1 cellular context compared by ENCODE assay signal in the genomic region with DNA sequence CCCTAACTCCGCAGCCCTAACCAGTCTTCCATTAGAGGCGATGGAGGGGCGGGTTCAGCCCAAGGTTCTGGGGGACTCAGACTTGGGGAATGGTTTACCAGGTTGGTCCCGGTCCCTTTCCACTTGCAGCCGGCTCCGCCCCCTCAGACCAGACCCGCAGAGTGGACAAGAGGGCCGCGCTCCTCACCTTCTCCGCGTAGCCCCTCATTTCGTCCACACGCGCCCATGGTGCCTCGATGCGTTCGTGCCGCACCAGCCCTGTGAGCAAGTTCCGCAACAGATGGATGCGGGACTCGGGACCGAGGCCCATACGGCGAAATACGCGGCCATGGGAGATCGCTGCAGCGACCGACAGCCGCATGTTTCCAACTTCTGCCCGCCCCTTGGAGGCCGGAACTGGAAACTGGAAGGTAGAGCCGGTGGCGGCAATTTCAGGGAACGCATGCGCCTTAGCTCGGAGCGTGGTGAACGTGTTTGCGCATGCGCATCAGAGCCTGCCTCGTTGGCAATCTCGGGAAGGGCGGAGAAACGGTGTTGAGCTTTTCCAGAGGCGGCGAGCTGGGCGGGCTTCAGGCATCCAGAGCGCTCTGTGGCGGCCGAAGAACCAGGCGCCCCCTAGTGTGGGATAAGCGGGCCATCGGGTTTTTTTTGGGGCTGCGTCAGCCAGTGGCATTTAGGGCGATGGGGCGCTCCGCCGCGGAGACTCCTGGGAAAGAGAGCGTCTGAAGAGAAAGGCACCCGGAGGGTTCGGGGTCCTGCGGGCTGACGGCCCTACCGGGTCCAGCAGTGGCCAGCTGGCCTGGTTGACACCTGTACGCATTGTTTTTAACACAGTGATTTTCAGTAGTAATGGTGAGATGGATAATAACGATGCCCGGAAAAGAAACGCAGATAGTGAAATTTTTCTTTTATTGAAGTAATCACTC.
A peak's percentile ranks its signal among the peaks of the same experiment; 100 is the strongest.
TF ChIP-seq lines count a peak whose summit lies in the region.

A gene (minus strand): TSS at position 405 of the 926 bp plus-strand sequence. CDS start 44 bp downstream, at position 361.

TF ChIP-seq in HepG2, 621 proteins besides CTCF, POLR2A, EP300 and RAD21 (continued from another document and continues in another):
- TF ChIP-seq, protein P1, sequence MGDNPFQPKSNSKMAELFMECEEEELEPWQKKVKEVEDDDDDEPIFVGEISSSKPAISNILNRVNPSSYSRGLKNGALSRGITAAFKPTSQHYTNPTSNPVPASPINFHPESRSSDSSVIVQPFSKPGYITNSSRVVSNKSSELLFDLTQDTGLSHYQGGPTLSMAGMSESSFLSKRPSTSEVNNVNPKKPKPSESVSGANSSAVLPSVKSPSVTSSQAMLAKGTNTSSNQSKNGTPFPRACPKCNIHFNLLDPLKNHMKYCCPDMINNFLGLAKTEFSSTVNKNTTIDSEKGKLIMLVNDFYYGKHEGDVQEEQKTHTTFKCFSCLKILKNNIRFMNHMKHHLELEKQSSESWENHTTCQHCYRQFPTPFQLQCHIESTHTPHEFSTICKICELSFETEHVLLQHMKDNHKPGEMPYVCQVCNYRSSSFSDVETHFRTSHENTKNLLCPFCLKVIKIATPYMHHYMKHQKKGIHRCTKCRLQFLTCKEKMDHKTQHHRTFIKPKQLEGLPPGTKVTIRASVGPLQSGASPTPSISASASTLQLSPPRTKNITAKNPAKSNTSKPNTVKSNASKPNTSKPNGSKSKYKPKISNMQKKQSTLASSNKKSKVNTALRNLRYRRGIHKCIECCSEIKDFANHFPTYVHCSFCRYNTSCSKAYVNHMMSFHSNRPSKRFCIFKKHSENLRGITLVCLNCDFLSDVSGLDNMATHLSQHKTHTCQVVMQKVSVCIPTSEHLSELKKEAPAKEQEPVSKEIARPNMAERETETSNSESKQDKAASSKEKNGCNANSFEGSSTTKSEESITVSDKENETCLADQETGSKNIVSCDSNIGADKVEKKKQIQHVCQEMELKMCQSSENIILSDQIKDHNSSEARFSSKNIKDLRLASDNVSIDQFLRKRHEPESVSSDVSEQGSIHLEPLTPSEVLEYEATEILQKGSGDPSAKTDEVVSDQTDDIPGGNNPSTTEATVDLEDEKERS (CRISPR knock-in tag; IDR thresholded peaks at IDR 0.05), result peak; percentile 93
- TF ChIP-seq POLR2G (IDR thresholded peaks at IDR 0.05; ENCODE audit: low read depth, low read length) (peak; percentile 98), ZNF713 (CRISPR knock-in tag; IDR thresholded peaks at IDR 0.05) (peak; percentile 86; the same call in 1 of the 2 replicates), ISX (CRISPR knock-in tag; conservative IDR thresholded peaks at IDR 0.05) (no peak), SIX1 (CRISPR knock-in tag; IDR thresholded peaks at IDR 0.05; ENCODE audit: borderline replicate concordance) (0 out of 2 replicates have a peak, but pooled peaks have one; percentile 60), ZNF552 (CRISPR knock-in tag; IDR thresholded peaks at IDR 0.05; ENCODE audit: borderline replicate concordance) (peak; percentile 84; the same call in 1 of the 2 replicates), SNAI1 (CRISPR knock-in tag; IDR thresholded peaks at IDR 0.05; ENCODE audit: borderline replicate concordance) (peak; percentile 65), ZNF234 (CRISPR knock-in tag; conservative IDR thresholded peaks at IDR 0.05) (no peak), ZNF30 (CRISPR knock-in tag; IDR thresholded peaks at IDR 0.05) (peak; percentile 88; the same call in 1 of the 2 replicates), ZSCAN31 (CRISPR knock-in tag; IDR thresholded peaks at IDR 0.05; ENCODE audit: low read depth) (peak; percentile 95), ZNF577 (CRISPR knock-in tag; IDR thresholded peaks at IDR 0.05; ENCODE audit: borderline replicate concordance, low read depth) (no peak), RBM39 (IDR thresholded peaks at IDR 0.05; ENCODE audit: low read depth, low read length, poor library complexity, severe bottlenecking) (peak; percentile 87), HMG20B (CRISPR knock-in tag; conservative IDR thresholded peaks at IDR 0.05) (0 out of 2 replicates have a peak, but pooled peaks have one; percentile 37), SRSF1 (optimal IDR thresholded peaks at IDR 0.05; ENCODE audit: low read depth, low read length) (no peak), ZNF501 (CRISPR knock-in tag; IDR thresholded peaks at IDR 0.05) (peak; percentile 95), HCFC1 (IDR thresholded peaks at IDR 0.05; ENCODE audit: low read depth, low read length) (no peak), MEIS1 (CRISPR knock-in tag; IDR thresholded peaks at IDR 0.05; ENCODE audit: borderline replicate concordance) (no peak), SALL2 (CRISPR knock-in tag; IDR thresholded peaks at IDR 0.05) (peak; percentile 74; the same call in 1 of the 2 replicates), ARNTL (CRISPR knock-in tag; IDR thresholded peaks at IDR 0.05) (0 out of 2 replicates have a peak, but pooled peaks have one; percentile 58), HOXA5 (CRISPR knock-in tag; IDR thresholded peaks at IDR 0.05) (peak; percentile 79), ZNF777 (CRISPR knock-in tag; IDR thresholded peaks at IDR 0.05) (peak; percentile 47), ZFX (CRISPR knock-in tag; IDR thresholded peaks at IDR 0.05; ENCODE audit: low read depth) (peak; percentile 100), SIN3B (IDR thresholded peaks at IDR 0.05; ENCODE audit: low read length) (0 out of 2 replicates have a peak, but pooled peaks have one; percentile 35), HMG20A (CRISPR knock-in tag; IDR thresholded peaks at IDR 0.05; ENCODE audit: borderline replicate concordance) (no peak), ZNF550 (CRISPR knock-in tag; IDR thresholded peaks at IDR 0.05; ENCODE audit: borderline replicate concordance) (no peak), SKI (IDR thresholded peaks at IDR 0.05; ENCODE audit: partially characterized antibody) (no peak), LCORL (IDR thresholded peaks at IDR 0.05) (peak; percentile 84), LCORL (CRISPR knock-in tag; IDR thresholded peaks at IDR 0.05) (peak; percentile 98), AGO1 (IDR thresholded peaks at IDR 0.05; ENCODE audit: low read depth, low read length, poor library complexity, severe bottlenecking) (no peak), HES4 (CRISPR knock-in tag; IDR thresholded peaks at IDR 0.05; ENCODE audit: borderline replicate concordance) (peak; percentile 80; the same call in 1 of the 2 replicates), ZFP41 (CRISPR knock-in tag; IDR thresholded peaks at IDR 0.05; ENCODE audit: borderline replicate concordance) (peak; percentile 92; the same call in 1 of the 2 replicates)
- TF ChIP-seq, protein P2, sequence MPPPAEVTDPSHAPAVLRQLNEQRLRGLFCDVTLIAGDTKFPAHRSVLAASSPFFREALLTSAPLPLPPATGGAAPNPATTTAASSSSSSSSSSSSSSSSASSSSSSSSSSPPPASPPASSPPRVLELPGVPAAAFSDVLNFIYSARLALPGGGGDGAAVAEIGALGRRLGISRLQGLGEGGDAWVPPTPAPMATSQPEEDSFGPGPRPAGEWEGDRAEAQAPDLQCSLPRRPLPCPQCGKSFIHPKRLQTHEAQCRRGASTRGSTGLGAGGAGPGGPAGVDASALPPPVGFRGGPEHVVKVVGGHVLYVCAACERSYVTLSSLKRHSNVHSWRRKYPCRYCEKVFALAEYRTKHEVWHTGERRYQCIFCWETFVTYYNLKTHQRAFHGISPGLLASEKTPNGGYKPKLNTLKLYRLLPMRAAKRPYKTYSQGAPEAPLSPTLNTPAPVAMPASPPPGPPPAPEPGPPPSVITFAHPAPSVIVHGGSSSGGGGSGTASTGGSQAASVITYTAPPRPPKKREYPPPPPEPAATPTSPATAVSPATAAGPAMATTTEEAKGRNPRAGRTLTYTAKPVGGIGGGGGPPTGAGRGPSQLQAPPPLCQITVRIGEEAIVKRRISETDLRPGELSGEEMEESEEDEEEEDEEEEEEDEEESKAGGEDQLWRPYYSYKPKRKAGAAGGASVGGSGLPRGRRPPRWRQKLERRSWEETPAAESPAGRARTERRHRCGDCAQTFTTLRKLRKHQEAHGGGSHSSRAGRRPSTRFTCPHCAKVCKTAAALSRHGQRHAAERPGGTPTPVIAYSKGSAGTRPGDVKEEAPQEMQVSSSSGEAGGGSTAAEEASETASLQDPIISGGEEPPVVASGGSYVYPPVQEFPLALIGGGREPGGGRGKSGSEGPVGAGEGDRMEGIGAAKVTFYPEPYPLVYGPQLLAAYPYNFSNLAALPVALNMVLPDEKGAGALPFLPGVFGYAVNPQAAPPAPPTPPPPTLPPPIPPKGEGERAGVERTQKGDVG (CRISPR knock-in tag; IDR thresholded peaks at IDR 0.05; ENCODE audit: borderline replicate concordance), result no peak
- TF ChIP-seq, protein P3, sequence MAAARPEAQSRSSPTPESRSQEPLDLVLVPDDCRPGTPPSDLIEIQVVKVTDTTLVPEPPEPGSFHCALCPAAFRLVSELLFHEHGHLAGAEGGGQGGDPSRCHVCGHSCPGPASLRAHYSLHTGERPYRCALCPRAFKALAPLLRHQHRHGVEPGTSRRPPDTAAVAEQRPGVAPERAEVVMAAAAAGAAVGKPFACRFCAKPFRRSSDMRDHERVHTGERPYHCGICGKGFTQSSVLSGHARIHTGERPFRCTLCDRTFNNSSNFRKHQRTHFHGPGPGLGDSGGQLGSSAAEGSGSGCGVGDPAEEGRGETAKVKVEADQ (CRISPR knock-in tag; IDR thresholded peaks at IDR 0.05; ENCODE audit: borderline replicate concordance), result peak; percentile 94; the same call in 1 of the 2 replicates
- TF ChIP-seq, protein P4, sequence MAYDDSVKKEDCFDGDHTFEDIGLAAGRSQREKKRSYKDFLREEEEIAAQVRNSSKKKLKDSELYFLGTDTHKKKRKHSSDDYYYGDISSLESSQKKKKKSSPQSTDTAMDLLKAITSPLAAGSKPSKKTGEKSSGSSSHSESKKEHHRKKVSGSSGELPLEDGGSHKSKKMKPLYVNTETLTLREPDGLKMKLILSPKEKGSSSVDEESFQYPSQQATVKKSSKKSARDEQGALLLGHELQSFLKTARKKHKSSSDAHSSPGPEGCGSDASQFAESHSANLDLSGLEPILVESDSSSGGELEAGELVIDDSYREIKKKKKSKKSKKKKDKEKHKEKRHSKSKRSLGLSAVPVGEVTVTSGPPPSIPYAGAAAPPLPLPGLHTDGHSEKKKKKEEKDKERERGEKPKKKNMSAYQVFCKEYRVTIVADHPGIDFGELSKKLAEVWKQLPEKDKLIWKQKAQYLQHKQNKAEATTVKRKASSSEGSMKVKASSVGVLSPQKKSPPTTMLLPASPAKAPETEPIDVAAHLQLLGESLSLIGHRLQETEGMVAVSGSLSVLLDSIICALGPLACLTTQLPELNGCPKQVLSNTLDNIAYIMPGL (CRISPR knock-in tag; IDR thresholded peaks at IDR 0.05; ENCODE audit: borderline replicate concordance in 1 of 2, low read depth in 1 of 2), result peak in 1 of 2 experiments; percentile 94
- TF ChIP-seq, protein P5, sequence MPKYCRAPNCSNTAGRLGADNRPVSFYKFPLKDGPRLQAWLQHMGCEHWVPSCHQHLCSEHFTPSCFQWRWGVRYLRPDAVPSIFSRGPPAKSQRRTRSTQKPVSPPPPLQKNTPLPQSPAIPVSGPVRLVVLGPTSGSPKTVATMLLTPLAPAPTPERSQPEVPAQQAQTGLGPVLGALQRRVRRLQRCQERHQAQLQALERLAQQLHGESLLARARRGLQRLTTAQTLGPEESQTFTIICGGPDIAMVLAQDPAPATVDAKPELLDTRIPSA (CRISPR knock-in tag; IDR thresholded peaks at IDR 0.05; ENCODE audit: borderline replicate concordance), result no peak; the same call in 1 of the 2 replicates
- TF ChIP-seq, protein P6, sequence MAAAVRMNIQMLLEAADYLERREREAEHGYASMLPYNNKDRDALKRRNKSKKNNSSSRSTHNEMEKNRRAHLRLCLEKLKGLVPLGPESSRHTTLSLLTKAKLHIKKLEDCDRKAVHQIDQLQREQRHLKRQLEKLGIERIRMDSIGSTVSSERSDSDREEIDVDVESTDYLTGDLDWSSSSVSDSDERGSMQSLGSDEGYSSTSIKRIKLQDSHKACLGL (CRISPR knock-in tag; IDR thresholded peaks at IDR 0.05), result peak; percentile 92
- TF ChIP-seq, protein P7, sequence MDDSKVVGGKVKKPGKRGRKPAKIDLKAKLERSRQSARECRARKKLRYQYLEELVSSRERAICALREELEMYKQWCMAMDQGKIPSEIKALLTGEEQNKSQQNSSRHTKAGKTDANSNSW (CRISPR knock-in tag; IDR thresholded peaks at IDR 0.05; ENCODE audit: borderline replicate concordance), result peak; percentile 86; the same call in 1 of the 2 replicates
- TF ChIP-seq, protein P8, sequence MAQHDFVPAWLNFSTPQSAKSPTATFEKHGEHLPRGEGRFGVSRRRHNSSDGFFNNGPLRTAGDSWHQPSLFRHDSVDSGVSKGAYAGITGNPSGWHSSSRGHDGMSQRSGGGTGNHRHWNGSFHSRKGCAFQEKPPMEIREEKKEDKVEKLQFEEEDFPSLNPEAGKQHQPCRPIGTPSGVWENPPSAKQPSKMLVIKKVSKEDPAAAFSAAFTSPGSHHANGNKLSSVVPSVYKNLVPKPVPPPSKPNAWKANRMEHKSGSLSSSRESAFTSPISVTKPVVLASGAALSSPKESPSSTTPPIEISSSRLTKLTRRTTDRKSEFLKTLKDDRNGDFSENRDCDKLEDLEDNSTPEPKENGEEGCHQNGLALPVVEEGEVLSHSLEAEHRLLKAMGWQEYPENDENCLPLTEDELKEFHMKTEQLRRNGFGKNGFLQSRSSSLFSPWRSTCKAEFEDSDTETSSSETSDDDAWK (CRISPR knock-in tag; IDR thresholded peaks at IDR 0.05), result no peak
- TF ChIP-seq, protein P9, sequence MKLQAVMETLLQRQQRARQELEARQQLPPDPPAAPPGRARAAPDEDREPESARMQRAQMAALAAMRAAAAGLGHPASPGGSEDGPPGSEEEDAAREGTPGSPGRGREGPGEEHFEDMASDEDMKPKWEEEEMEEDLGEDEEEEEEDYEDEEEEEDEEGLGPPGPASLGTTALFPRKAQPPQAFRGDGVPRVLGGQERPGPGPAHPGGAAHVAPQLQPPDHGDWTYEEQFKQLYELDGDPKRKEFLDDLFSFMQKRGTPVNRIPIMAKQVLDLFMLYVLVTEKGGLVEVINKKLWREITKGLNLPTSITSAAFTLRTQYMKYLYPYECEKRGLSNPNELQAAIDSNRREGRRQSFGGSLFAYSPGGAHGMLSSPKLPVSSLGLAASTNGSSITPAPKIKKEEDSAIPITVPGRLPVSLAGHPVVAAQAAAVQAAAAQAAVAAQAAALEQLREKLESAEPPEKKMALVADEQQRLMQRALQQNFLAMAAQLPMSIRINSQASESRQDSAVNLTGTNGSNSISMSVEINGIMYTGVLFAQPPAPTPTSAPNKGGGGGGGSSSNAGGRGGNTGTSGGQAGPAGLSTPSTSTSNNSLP (IDR thresholded peaks at IDR 0.05; ENCODE audit: low read depth, low read length), result no peak
- TF ChIP-seq, protein P10, sequence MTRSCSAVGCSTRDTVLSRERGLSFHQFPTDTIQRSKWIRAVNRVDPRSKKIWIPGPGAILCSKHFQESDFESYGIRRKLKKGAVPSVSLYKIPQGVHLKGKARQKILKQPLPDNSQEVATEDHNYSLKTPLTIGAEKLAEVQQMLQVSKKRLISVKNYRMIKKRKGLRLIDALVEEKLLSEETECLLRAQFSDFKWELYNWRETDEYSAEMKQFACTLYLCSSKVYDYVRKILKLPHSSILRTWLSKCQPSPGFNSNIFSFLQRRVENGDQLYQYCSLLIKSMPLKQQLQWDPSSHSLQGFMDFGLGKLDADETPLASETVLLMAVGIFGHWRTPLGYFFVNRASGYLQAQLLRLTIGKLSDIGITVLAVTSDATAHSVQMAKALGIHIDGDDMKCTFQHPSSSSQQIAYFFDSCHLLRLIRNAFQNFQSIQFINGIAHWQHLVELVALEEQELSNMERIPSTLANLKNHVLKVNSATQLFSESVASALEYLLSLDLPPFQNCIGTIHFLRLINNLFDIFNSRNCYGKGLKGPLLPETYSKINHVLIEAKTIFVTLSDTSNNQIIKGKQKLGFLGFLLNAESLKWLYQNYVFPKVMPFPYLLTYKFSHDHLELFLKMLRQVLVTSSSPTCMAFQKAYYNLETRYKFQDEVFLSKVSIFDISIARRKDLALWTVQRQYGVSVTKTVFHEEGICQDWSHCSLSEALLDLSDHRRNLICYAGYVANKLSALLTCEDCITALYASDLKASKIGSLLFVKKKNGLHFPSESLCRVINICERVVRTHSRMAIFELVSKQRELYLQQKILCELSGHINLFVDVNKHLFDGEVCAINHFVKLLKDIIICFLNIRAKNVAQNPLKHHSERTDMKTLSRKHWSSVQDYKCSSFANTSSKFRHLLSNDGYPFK (CRISPR knock-in tag; IDR thresholded peaks at IDR 0.05; ENCODE audit: borderline replicate concordance), result peak; percentile 85; the same call in 1 of the 2 replicates
